1 cellular context compared by ENCODE assay signal in the genomic region with DNA sequence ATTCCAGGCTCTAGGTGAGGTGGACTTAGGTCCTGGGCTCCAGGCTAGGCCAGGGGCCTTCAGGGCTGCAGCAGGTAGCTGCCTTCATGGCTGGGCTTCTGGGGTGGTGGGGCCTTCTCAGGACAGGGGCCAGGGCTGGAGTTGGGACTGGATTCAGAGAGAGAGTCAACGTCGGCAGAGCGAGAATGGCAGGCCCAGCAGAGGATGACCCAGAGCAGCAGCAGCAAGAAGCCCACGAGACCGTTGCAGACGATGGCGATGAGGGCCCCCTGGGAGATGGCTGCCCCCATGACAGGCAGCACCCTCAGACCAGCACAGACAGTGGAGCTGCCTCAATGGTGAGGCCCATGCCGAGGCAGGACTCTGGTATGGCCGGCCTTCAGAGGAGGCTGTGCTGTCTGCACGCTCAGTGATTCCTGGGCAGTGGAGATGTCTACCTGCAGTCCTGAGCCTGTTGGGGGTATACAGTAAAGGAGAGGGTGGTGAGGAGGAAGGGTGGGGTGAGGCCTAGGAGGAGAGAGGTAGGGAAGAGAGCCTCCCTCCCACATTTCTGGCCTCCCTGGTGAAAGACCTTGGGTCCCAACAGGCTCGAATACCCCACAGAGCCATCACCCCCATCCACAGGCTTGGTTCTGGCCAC.
TF ChIP-seq lines count a peak whose summit lies in the region.

No MANE protein-coding gene starts in this region.

TF ChIP-seq in neural cell, 6 proteins besides CTCF, POLR2A, EP300 and RAD21 (continued from another document):
- TF ChIP-seq, protein P1, sequence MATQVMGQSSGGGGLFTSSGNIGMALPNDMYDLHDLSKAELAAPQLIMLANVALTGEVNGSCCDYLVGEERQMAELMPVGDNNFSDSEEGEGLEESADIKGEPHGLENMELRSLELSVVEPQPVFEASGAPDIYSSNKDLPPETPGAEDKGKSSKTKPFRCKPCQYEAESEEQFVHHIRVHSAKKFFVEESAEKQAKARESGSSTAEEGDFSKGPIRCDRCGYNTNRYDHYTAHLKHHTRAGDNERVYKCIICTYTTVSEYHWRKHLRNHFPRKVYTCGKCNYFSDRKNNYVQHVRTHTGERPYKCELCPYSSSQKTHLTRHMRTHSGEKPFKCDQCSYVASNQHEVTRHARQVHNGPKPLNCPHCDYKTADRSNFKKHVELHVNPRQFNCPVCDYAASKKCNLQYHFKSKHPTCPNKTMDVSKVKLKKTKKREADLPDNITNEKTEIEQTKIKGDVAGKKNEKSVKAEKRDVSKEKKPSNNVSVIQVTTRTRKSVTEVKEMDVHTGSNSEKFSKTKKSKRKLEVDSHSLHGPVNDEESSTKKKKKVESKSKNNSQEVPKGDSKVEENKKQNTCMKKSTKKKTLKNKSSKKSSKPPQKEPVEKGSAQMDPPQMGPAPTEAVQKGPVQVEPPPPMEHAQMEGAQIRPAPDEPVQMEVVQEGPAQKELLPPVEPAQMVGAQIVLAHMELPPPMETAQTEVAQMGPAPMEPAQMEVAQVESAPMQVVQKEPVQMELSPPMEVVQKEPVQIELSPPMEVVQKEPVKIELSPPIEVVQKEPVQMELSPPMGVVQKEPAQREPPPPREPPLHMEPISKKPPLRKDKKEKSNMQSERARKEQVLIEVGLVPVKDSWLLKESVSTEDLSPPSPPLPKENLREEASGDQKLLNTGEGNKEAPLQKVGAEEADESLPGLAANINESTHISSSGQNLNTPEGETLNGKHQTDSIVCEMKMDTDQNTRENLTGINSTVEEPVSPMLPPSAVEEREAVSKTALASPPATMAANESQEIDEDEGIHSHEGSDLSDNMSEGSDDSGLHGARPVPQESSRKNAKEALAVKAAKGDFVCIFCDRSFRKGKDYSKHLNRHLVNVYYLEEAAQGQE (IDR thresholded peaks at IDR 0.05; ENCODE audit: borderline replicate concordance): no peak
- TF ChIP-seq POLR2AphosphoS5 (IDR thresholded peaks at IDR 0.05) (no peak), SMC3 (conservative IDR thresholded peaks at IDR 0.05; ENCODE audit: poor library complexity) (no peak), EZH2 (IDR thresholded peaks at IDR 0.05; ENCODE audit: borderline replicate concordance, insufficient read depth, low read length, poor library complexity, severe bottlenecking) (no peak)
